In genomic region chr18:79400591-79401381, GRCh38 we compare ENCODE assay signal across 7 cellular contexts. TPM values are rescaled to one million over a fixed set of nuclear protein-coding genes. Genes with fewer than 3 reads are reported as not detected.
A peak's percentile ranks its signal among the peaks of the same experiment; 100 is the strongest.
DNase-seq lines count a peak whose midpoint lies in the region; ATAC-seq, FAIRE-seq and TF ChIP-seq lines count a peak whose summit lies in the region.

No MANE protein-coding gene starts in this region.

- no peak for ATAC-seq in HG03442 (IDR thresholded peaks at IDR 0.05; ENCODE audit: unreplicated experiment)

- CTCF ChIA-PET in HEK293 (lab: Yijun Ruan, JAX) = no interaction called here
- CTCF ChIA-PET in activated CD4-positive, alpha-beta memory T cell treated with anti-CD3 and anti-CD28 coated beads for 36 hours (lab: Charles Lee) = no interaction called here

- intact Hi-C loops in activated CD4-positive, alpha-beta memory T cell treated with anti-CD3 and anti-CD28 coated beads for 36 hours (cut with micrococcal nuclease) = loop anchor here (10.0 kb wide), 2 partner anchors 336 to 564 kb away; partner anchors contain the start of genes ATP9B and HSBP1L1

- no peak for FAIRE-seq in HTR-8/SVneo (lab: Jason Lieb, UNC)

- H3K36me3 ChIP-seq in HEK293 (ENCODE audit: control insufficient read depth in 2 of 2, insufficient read depth in 1 of 2, low read length in 2 of 2) (no peaks in the 10 kb centered on the region), esophagus (ENCODE audit: control insufficient read depth in 2 of 2, insufficient read depth in 2 of 2, low read length in 1 of 2) (no peaks in the 10 kb centered on the region)

- H3K4me1 ChIP-seq in HEK293 (ENCODE audit: control insufficient read depth, insufficient read depth, low read length) = no peaks in the 10 kb centered on the region
- H3K4me1 ChIP-seq in esophagus (ENCODE audit: control insufficient read depth in 2 of 2, insufficient read depth in 2 of 2, low read length in 1 of 2) = peaks cover 0 to 8% of the 10 kb centered on the region in 2 donors

- WGBS in esophagus, 2 donors = 30 to 58% methylated on average over 22 to 50 of the region's 58 CpGs

- no peaks in the 10 kb centered on the region for H3K27me3 ChIP-seq in esophagus (ENCODE audit: control insufficient read depth in 1 of 2, insufficient read depth in 2 of 2, low read length in 2 of 2)

- H3K9me3 ChIP-seq in HEK293 (ENCODE audit: control insufficient read depth, insufficient read depth, low read depth, low read length) = no peaks in the 10 kb centered on the region
- no peaks in the 10 kb centered on the region for H3K9me3 ChIP-seq in esophagus (ENCODE audit: control insufficient read depth in 2 of 2, insufficient read depth in 1 of 2, low read depth in 1 of 2, low read length in 1 of 2)

- peak overlapping the region; percentile 94 for H3K27ac Mint-ChIP-seq in activated CD4-positive, alpha-beta memory T cell treated with anti-CD3 and anti-CD28 coated beads for 36 hours
- H3K27ac Mint-ChIP-seq in progenitor cell of endocrine pancreas = peak overlapping the region; percentile 8

- H3K4me3 Mint-ChIP-seq in activated CD4-positive, alpha-beta memory T cell treated with anti-CD3 and anti-CD28 coated beads for 36 hours = peak overlapping the region; percentile 87
- peak overlapping the region; percentile 68 for H3K4me3 Mint-ChIP-seq in progenitor cell of endocrine pancreas (ENCODE audit: low read depth)

- H3K27me3 Mint-ChIP-seq in activated CD4-positive, alpha-beta memory T cell treated with anti-CD3 and anti-CD28 coated beads for 36 hours = no peaks in the 10 kb centered on the region
- peaks cover 48% of the 10 kb centered on the region for H3K27me3 Mint-ChIP-seq in progenitor cell of endocrine pancreas

- peak overlapping the region; percentile 37; the same call in 1 of the 2 replicates for H3K27ac ChIP-seq in HEK293 (ENCODE audit: extremely low read depth, low read depth, low read length)
- peak overlapping the region; percentile 17 to 73 for H3K27ac ChIP-seq in esophagus (ENCODE audit: low read depth in 2 of 2, low read length in 1 of 2)

- H3K4me3 ChIP-seq in HEK293 (ENCODE audit: low read depth, low read length) = peak overlapping the region; percentile 41
- peak overlapping the region; percentile 55 to 63 for H3K4me3 ChIP-seq in esophagus (ENCODE audit: low read depth in 1 of 2, low read length in 2 of 2)

- peak; percentile 70 for DNase-seq in activated CD4-positive, alpha-beta memory T cell treated with anti-CD3 and anti-CD28 coated beads for 36 hours
- DNase-seq in progenitor cell of endocrine pancreas (ENCODE audit: low spot score, unreplicated experiment) (no peak), HTR-8/SVneo (ENCODE audit: insufficient read length, low spot score) (no peak), RPMI8226 (no peak)

- peaks cover 55% of the 10 kb centered on the region for H3K4me1 Mint-ChIP-seq in activated CD4-positive, alpha-beta memory T cell treated with anti-CD3 and anti-CD28 coated beads for 36 hours (ENCODE audit: low read depth)
- H3K4me1 Mint-ChIP-seq in progenitor cell of endocrine pancreas (ENCODE audit: low read depth) = peaks cover 5% of the 10 kb centered on the region

- H3K9me3 Mint-ChIP-seq in activated CD4-positive, alpha-beta memory T cell treated with anti-CD3 and anti-CD28 coated beads for 36 hours = no peaks in the 10 kb centered on the region
- no peaks in the 10 kb centered on the region for H3K9me3 Mint-ChIP-seq in progenitor cell of endocrine pancreas (ENCODE audit: low read depth)

- peaks cover 51% of the 10 kb centered on the region for H3K36me3 Mint-ChIP-seq in activated CD4-positive, alpha-beta memory T cell treated with anti-CD3 and anti-CD28 coated beads for 36 hours
- H3K36me3 Mint-ChIP-seq in progenitor cell of endocrine pancreas (ENCODE audit: insufficient read depth) = no peaks in the 10 kb centered on the region

- POLR2A ChIA-PET in HEK293 (lab: Yijun Ruan, JAX) = no interaction called here
- POLR2A ChIA-PET in activated CD4-positive, alpha-beta memory T cell treated with anti-CD3 and anti-CD28 coated beads for 36 hours (lab: Charles Lee) = interaction anchor here (3.7 kb wide), 1 partner anchor 122 kb away, joined by 18 read pairs; no protein-coding TSS in a partner anchor

- TF ChIP-seq CTCF in HEK293 (tag by site-specific recombination; IDR thresholded peaks at IDR 0.05) (no peak), progenitor cell of endocrine pancreas (IDR thresholded peaks at IDR 0.05; ENCODE audit: unreplicated experiment) (no peak)

TF ChIP-seq in HEK293, 187 proteins besides CTCF, POLR2A, EP300 and RAD21:
- TF ChIP-seq ZNF48 (tag by site-specific recombination; IDR thresholded peaks at IDR 0.05) (no peak), ZNF677 (tag by site-specific recombination; IDR thresholded peaks at IDR 0.05) (no peak), ZNF560 (tag by site-specific recombination; IDR thresholded peaks at IDR 0.05; ENCODE audit: borderline replicate concordance) (no peak), ZNF221 (tag by site-specific recombination; IDR thresholded peaks at IDR 0.05; ENCODE audit: borderline replicate concordance) (no peak), ZNF324 (tag by site-specific recombination; IDR thresholded peaks at IDR 0.05) (no peak), MZF1 (tag by site-specific recombination; IDR thresholded peaks at IDR 0.05; ENCODE audit: borderline replicate concordance) (no peak), ZNF404 (tag by site-specific recombination; IDR thresholded peaks at IDR 0.05) (no peak), ZNF600 (tag by site-specific recombination; IDR thresholded peaks at IDR 0.05) (no peak), ZXDB (tag by site-specific recombination; IDR thresholded peaks at IDR 0.05) (no peak), ZBTB1 (tag by site-specific recombination; IDR thresholded peaks at IDR 0.05) (no peak), ZNF658 (tag by site-specific recombination; IDR thresholded peaks at IDR 0.05) (no peak)
- TF ChIP-seq, protein P1, sequence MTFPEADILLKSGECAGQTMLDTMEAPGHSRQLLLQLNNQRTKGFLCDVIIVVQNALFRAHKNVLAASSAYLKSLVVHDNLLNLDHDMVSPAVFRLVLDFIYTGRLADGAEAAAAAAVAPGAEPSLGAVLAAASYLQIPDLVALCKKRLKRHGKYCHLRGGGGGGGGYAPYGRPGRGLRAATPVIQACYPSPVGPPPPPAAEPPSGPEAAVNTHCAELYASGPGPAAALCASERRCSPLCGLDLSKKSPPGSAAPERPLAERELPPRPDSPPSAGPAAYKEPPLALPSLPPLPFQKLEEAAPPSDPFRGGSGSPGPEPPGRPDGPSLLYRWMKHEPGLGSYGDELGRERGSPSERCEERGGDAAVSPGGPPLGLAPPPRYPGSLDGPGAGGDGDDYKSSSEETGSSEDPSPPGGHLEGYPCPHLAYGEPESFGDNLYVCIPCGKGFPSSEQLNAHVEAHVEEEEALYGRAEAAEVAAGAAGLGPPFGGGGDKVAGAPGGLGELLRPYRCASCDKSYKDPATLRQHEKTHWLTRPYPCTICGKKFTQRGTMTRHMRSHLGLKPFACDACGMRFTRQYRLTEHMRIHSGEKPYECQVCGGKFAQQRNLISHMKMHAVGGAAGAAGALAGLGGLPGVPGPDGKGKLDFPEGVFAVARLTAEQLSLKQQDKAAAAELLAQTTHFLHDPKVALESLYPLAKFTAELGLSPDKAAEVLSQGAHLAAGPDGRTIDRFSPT (tag by site-specific recombination; IDR thresholded peaks at IDR 0.05) = no peak

RNA-seq across cellular contexts. Expression of gene NFATC1, which starts 5.1 kb away (rescaled TPM):
- 10 to 100 TPM; 83.7 to 85.4 TPM for total RNA-seq in activated CD4-positive, alpha-beta memory T cell treated with anti-CD3 and anti-CD28 coated beads for 36 hours
- 1 to 10 TPM; 1.3 to 1.9 TPM for polyA plus RNA-seq in esophagus
- 4.5 and 5.6 TPM in 2 replicates for total RNA-seq in progenitor cell of endocrine pancreas

Comparison
In these comparisons a context has a peak if more than half of its experiments do, and no peak if none do; other contexts are left out.
1. RNA of gene NFATC1, which starts 5.1 kb away (total RNA-seq): 83.7 to 85.4 TPM in activated CD4-positive, alpha-beta memory T cell treated with anti-CD3 and anti-CD28 coated beads for 36 hours; 4.5 to 5.6 TPM in progenitor cell of endocrine pancreas; every median in the first group is over 10 times any median in the second.